In genomic region chr6:6676910-6677441, GRCh38 we compare ENCODE assay signal across 7 cellular contexts.
DNase-seq lines count a peak whose midpoint lies in the region; ATAC-seq and TF ChIP-seq lines count a peak whose summit lies in the region.

No MANE protein-coding gene starts in this region.

- H3K4me3 Mint-ChIP-seq in activated T-cell treated with anti-CD3 and anti-CD28 coated beads, Interleukin-2, amount 50 U/mL, for 4 hours = no peak overlapping the region
- H3K4me3 Mint-ChIP-seq in neural progenitor cell = no peak overlapping the region

- intact Hi-C loops in PC-9 (cut with micrococcal nuclease; ENCODE audit: unreplicated experiment) = loop anchor here (1.0 to 5.0 kb wide), 6 partner anchors 145 to 938 kb away; partner anchors contain the start of genes CAGE1 and RIOK1

- CTCF ChIA-PET in PC-9 (lab: Charles Lee) = interaction anchor here (0.5 to 1.6 kb wide), 7 partner anchors 10 to 812 kb away, joined by 3 to 5 read pairs (median 3); no protein-coding TSS in a partner anchor

- TF ChIP-seq CTCF in GM12875 (IDR thresholded peaks at IDR 0.05; ENCODE audit: borderline replicate concordance, insufficient read depth, low read depth, low read length) = peak; percentile 81
- TF ChIP-seq CTCF in PC-9 (conservative IDR thresholded peaks at IDR 0.05) = peak; percentile 92
- TF ChIP-seq CTCF in neural progenitor cell (IDR thresholded peaks at IDR 0.05) = peak; percentile 99

- no peaks in the 10 kb centered on the region for H4K20me1 ChIP-seq in PC-9 (ENCODE audit: insufficient read depth)
- H4K20me1 ChIP-seq in neural progenitor cell (ENCODE audit: low read depth) = no peaks in the 10 kb centered on the region

- in situ Hi-C loops in KBM-7 (cut with MboI; ENCODE audit: low pct_unique_long_range_greater_than_20kb, low sequenced_read_pairs) = no loop called here

- DNase-seq in KBM-7 = peak; percentile 94
- peak; percentile 68 to 82 for DNase-seq in PC-9
- DNase-seq in activated T-cell treated with anti-CD3 and anti-CD28 coated beads, Interleukin-2, amount 50 U/mL, for 4 hours = peak; percentile 75
- peak; percentile 88 for DNase-seq in fibroblast of peridontal ligament (ENCODE audit: extremely low read depth)
- peak; percentile 79 for DNase-seq in neural progenitor cell (ENCODE audit: low spot score)
- peak in 39 of 49 donors; percentile 7 to 75 (median 58) for DNase-seq in substantia nigra (lab: John Stamatoyannopoulos, UW)

- H3K36me3 ChIP-seq in PC-9 (ENCODE audit: low read depth) (no peaks in the 10 kb centered on the region), neural progenitor cell (no peaks in the 10 kb centered on the region)

- H3K79me2 ChIP-seq in PC-9 (ENCODE audit: low read depth) (no peaks in the 10 kb centered on the region), neural progenitor cell (ENCODE audit: low read depth) (no peaks in the 10 kb centered on the region)

- H3K27me3 Mint-ChIP-seq in activated T-cell treated with anti-CD3 and anti-CD28 coated beads, Interleukin-2, amount 50 U/mL, for 4 hours (ENCODE audit: low read depth) = peaks cover 1% of the 10 kb centered on the region
- peaks cover 13% of the 10 kb centered on the region for H3K27me3 Mint-ChIP-seq in neural progenitor cell (ENCODE audit: insufficient read depth, low read depth)

- POLR2A ChIA-PET in PC-9 (lab: Charles Lee; ENCODE audit: unreplicated experiment) = interaction anchor here (0.5 to 0.8 kb wide), 3 partner anchors 10 to 24 kb away, joined by 3 to 5 read pairs (median 3); no protein-coding TSS in a partner anchor

- peak overlapping the region; percentile 86 for H3K27ac Mint-ChIP-seq in neural progenitor cell

- no peaks in the 10 kb centered on the region for H3K9me3 ChIP-seq in PC-9 (ENCODE audit: insufficient read depth, low read depth)
- H3K9me3 ChIP-seq in neural progenitor cell (ENCODE audit: low read depth) = no peaks in the 10 kb centered on the region

- H3K4me3 ChIP-seq in GM12875 (ENCODE audit: low read depth, low read length) (no peak overlapping the region), PC-9 (no peak overlapping the region), neural progenitor cell (no peak overlapping the region)

- peak; percentile 61 to 77 for ATAC-seq in activated T-cell treated with anti-CD3 and anti-CD28 coated beads, Interleukin-2, amount 50 U/mL, for 4 hours

- H3K4me2 ChIP-seq in PC-9 (0 out of 2 replicates have a peak overlapping the region, but pooled peaks have one; percentile 12), neural progenitor cell (peak overlapping the region; percentile 13)

- peaks cover 12% of the 10 kb centered on the region; the same call in 1 of the 2 replicates for H3F3A ChIP-seq in PC-9 (ENCODE audit: insufficient read depth, low read depth)
- no peaks in the 10 kb centered on the region for H3F3A ChIP-seq in neural progenitor cell (ENCODE audit: low read depth)

- H3K9ac ChIP-seq in neural progenitor cell = no peak overlapping the region

- H3K9me3 Mint-ChIP-seq in activated T-cell treated with anti-CD3 and anti-CD28 coated beads, Interleukin-2, amount 50 U/mL, for 4 hours = no peaks in the 10 kb centered on the region
- H3K9me3 Mint-ChIP-seq in neural progenitor cell = peaks cover 7% of the 10 kb centered on the region

- H3K27ac ChIP-seq in PC-9 = no peak overlapping the region
- H3K27ac ChIP-seq in neural progenitor cell = no peak overlapping the region
- no peak overlapping the region for H3K27ac ChIP-seq in substantia nigra (ENCODE audit: low read depth, low read length, poor library complexity, severe bottlenecking)

- no peaks in the 10 kb centered on the region for H3K27me3 ChIP-seq in PC-9 (ENCODE audit: insufficient read depth, low read depth)
- no peaks in the 10 kb centered on the region for H3K27me3 ChIP-seq in neural progenitor cell

- H3K9me2 ChIP-seq in PC-9 (ENCODE audit: insufficient read depth) = no peaks in the 10 kb centered on the region

- H3K4me1 Mint-ChIP-seq in activated T-cell treated with anti-CD3 and anti-CD28 coated beads, Interleukin-2, amount 50 U/mL, for 4 hours (ENCODE audit: low read depth) = peaks cover 8% of the 10 kb centered on the region
- peaks cover 37% of the 10 kb centered on the region for H3K4me1 Mint-ChIP-seq in neural progenitor cell

- H3K36me3 Mint-ChIP-seq in activated T-cell treated with anti-CD3 and anti-CD28 coated beads, Interleukin-2, amount 50 U/mL, for 4 hours (ENCODE audit: insufficient read depth) = no peaks in the 10 kb centered on the region
- no peaks in the 10 kb centered on the region for H3K36me3 Mint-ChIP-seq in neural progenitor cell

- no peak overlapping the region for H2AFZ ChIP-seq in PC-9
- peak overlapping the region; percentile 81 for H2AFZ ChIP-seq in neural progenitor cell (replicated peaks)

- H3K4me1 ChIP-seq in PC-9 (replicated peaks; ENCODE audit: insufficient read depth) (peaks cover 33% of the 10 kb centered on the region), neural progenitor cell (peaks cover 33% of the 10 kb centered on the region)

- BruUV-seq in PC-9 (replicated peaks; lab: Mats Ljungman, UMichigan) = no TSS peak
